In genomic region chr17:50560931-50561750, GRCh38 we compare ENCODE assay signal across 11 cellular contexts. TPM values are rescaled to one million over a fixed set of nuclear protein-coding genes. Genes with fewer than 3 reads are reported as not detected.
DNase-seq lines count a peak whose midpoint lies in the region; ATAC-seq and TF ChIP-seq lines count a peak whose summit lies in the region.
"Had no signal": no experiment of that assay in that cellular context is flagged by ENCODE, and none has a peak within 500 bp of the region (broad histone marks: within the 10 kb centered on the region; RNA-seq: fewer than 3 reads in every experiment).

No MANE protein-coding gene starts in this region.

- H3K79me1 ChIP-seq in IMR-90 (ENCODE audit: low read depth in 1 of 2, low read length in 2 of 2) = no peaks in the 10 kb centered on the region

- TF ChIP-seq CTCF in IMR-90 (conservative IDR thresholded peaks at IDR 0.05; ENCODE audit: low read depth, low read length) (no peak), HFFc6 (IDR thresholded peaks at IDR 0.05) (no peak)

- H4K8ac ChIP-seq in IMR-90 (ENCODE audit: low read depth in 2 of 2, low read length in 2 of 2) = no peak overlapping the region

- H3K56ac ChIP-seq in IMR-90 (ENCODE audit: extremely low read depth, insufficient read depth, low read length) = no peak overlapping the region

- H3K4ac ChIP-seq in IMR-90 (ENCODE audit: low read depth, low read length) = no peak overlapping the region

- peak overlapping the region; percentile 38; the same call in 1 of the 2 replicates for H3K4me2 ChIP-seq in IMR-90 (ENCODE audit: low read depth, low read length)

- H3K9me1 ChIP-seq in IMR-90 (ENCODE audit: insufficient read depth, low read length) = 0 out of 2 replicates have a peak, but pooled peaks cover 5% of the 10 kb centered on the region

- POLR2A ChIA-PET in IMR-90 (lab: Charles Lee; ENCODE audit: unreplicated experiment) = no interaction called here

- dilution Hi-C loops in IMR-90 (cut with HindIII; ENCODE audit: low sequenced_read_pairs, unreplicated experiment) = no loop called here

- peaks cover 3% of the 10 kb centered on the region; the same call in 1 of the 2 replicates for H4K20me1 ChIP-seq in IMR-90 (ENCODE audit: insufficient read depth, low read length)

- H2AFZ ChIP-seq in IMR-90 (replicated peaks; ENCODE audit: low read length, poor library complexity) = no peak overlapping the region

- H3K4me1 Mint-ChIP-seq in HFFc6 (ENCODE audit: low read depth) = peaks cover 30% of the 10 kb centered on the region

- peaks cover 74% of the 10 kb centered on the region for H3K27me3 ChIP-seq in IMR-90 (ENCODE audit: control insufficient read depth, insufficient read depth, low read length)

- peaks cover 9% of the 10 kb centered on the region; the same call in 1 of the 2 replicates for H3K4me1 ChIP-seq in IMR-90 (ENCODE audit: control insufficient read depth, insufficient read depth, low read length)

- CTCF ChIA-PET in IMR-90 (lab: Yijun Ruan, JAX) = interaction anchor here (1.0 to 2.0 kb wide), 3 partner anchors 11 to 82 kb away, joined by 3 to 6 read pairs (median 6); no protein-coding TSS in a partner anchor

- no peak overlapping the region for H3K23ac ChIP-seq in IMR-90 (ENCODE audit: low read depth, low read length)

- H3K4me3 ChIP-seq in IMR-90 (ENCODE audit: insufficient read depth, low read depth, low read length) = peak overlapping the region; percentile 19
- H3K4me3 ChIP-seq in skeletal muscle cell (ENCODE audit: low read depth, low read length) = peak overlapping the region; percentile 52

- H4K91ac ChIP-seq in IMR-90 (ENCODE audit: insufficient read depth, low read depth, low read length) = no peak overlapping the region

- no peak overlapping the region for H2BK20ac ChIP-seq in IMR-90 (ENCODE audit: low read depth, low read length)

- H2BK5ac ChIP-seq in IMR-90 (ENCODE audit: low read depth, low read length, poor library complexity, severe bottlenecking) = no peak overlapping the region

- H2BK15ac ChIP-seq in IMR-90 (ENCODE audit: low read depth, low read length) = no peak overlapping the region

- TF ChIP-seq POLR2A in IMR-90 (IDR thresholded peaks at IDR 0.05; ENCODE audit: low read depth, low read length) = no peak

- BruUV-seq in IMR-90 (replicated peaks; lab: Mats Ljungman, UMichigan) = no TSS peak

- no peak overlapping the region for H2AK9ac ChIP-seq in IMR-90 (replicated peaks; ENCODE audit: low read depth, low read length, poor library complexity)

- H3K36me3 ChIP-seq in IMR-90 (ENCODE audit: control insufficient read depth, insufficient read depth, low read length) = no peaks in the 10 kb centered on the region

- no peaks in the 10 kb centered on the region for H3K36me3 Mint-ChIP-seq in HFFc6 (ENCODE audit: low read depth)

- H3K9ac ChIP-seq in IMR-90 (ENCODE audit: low read depth, low read length) = no peak overlapping the region

- no peak overlapping the region for H2AK5ac ChIP-seq in IMR-90 (ENCODE audit: low read depth, low read length)

- intact Hi-C loops in IMR-90 (cut with micrococcal nuclease) = no loop called here

- peaks cover 33% of the 10 kb centered on the region for H3K27me3 Mint-ChIP-seq in HFFc6 (ENCODE audit: insufficient read depth)

- no peak for ATAC-seq in IMR-90 (ENCODE audit: low read depth)
- ATAC-seq in GM18867 (IDR thresholded peaks at IDR 0.05; ENCODE audit: unreplicated experiment) = no peak
- ATAC-seq in GM18511 (IDR thresholded peaks at IDR 0.05; ENCODE audit: unreplicated experiment) = no peak

- H2BK120ac ChIP-seq in IMR-90 (ENCODE audit: low read depth, low read length) = no peak overlapping the region

- in situ Hi-C loops in IMR-90 (cut with MboI; ENCODE audit: low sequenced_read_pairs) = no loop called here

- no peak overlapping the region for H3K14ac ChIP-seq in IMR-90 (replicated peaks; ENCODE audit: low read depth, low read length)

- no peak overlapping the region for H3K27ac ChIP-seq in IMR-90 (ENCODE audit: insufficient read depth, low read length)

- H3K4me3 Mint-ChIP-seq in HFFc6 = no peak overlapping the region

- no peaks in the 10 kb centered on the region for H3K9me3 ChIP-seq in IMR-90 (ENCODE audit: control insufficient read depth, insufficient read depth, low read length)

- DNase-seq in DMS53 (lab: John Stamatoyannopoulos, UW) (peak; percentile 63), DMS53 treated with DMSO at 0.1 percent for 48 hours (lab: John Stamatoyannopoulos, UW; ENCODE audit: unreplicated experiment) (no peak), IMR-90 (no peak), skeletal muscle cell (ENCODE audit: low read depth) (no peak), HFFc6 (no peak)
- DNase-seq in effector CD4-positive, alpha-beta T cell = peak; percentile 12

- H4K5ac ChIP-seq in IMR-90 (ENCODE audit: low read depth, low read length) = no peak overlapping the region

- no peaks in the 10 kb centered on the region for H3K9me3 Mint-ChIP-seq in HFFc6
- H3K9me3 Mint-ChIP-seq: activated T-helper 17 cell treated with anti-CD3 and anti-CD28 coated beads, Interleukin-2, amount 50 U/mL, for 72 hours; IgD-negative memory B cell had no signal

- no peak overlapping the region for H3K18ac ChIP-seq in IMR-90 (ENCODE audit: low read depth, low read length)

- no peak overlapping the region for H3K27ac Mint-ChIP-seq in HFFc6
- H3K27ac Mint-ChIP-seq: activated T-helper 17 cell treated with anti-CD3 and anti-CD28 coated beads, Interleukin-2, amount 50 U/mL, for 72 hours had no signal

- no peak for TF ChIP-seq RAD21 in IMR-90 (IDR thresholded peaks at IDR 0.05; ENCODE audit: low read length)

- 2% methylated on average over 19 of the region's 89 CpGs; no CpG with 5 or more reads in 1 of the 2 experiments for WGBS in IMR-90 (ENCODE audit: extremely low coverage in 2 of 2, insufficient read length in 1 of 2), 2 experiments

TF ChIP-seq in IMR-90, 13 proteins besides CTCF, POLR2A, EP300 and RAD21:
- TF ChIP-seq MAFK (IDR thresholded peaks at IDR 0.05; ENCODE audit: low read depth, low read length) (no peak), ELK1 (IDR thresholded peaks at IDR 0.05; ENCODE audit: borderline replicate concordance, low read depth, low read length) (no peak), NFE2L2 (IDR thresholded peaks at IDR 0.05; ENCODE audit: low read depth, low read length) (no peak), USF2 (IDR thresholded peaks at IDR 0.05; ENCODE audit: low read depth, low read length) (no peak), MAZ (IDR thresholded peaks at IDR 0.05; ENCODE audit: borderline replicate concordance, low read depth, low read length) (peak; percentile 10; the same call in 1 of the 2 replicates), CEBPB (IDR thresholded peaks at IDR 0.05; ENCODE audit: low read depth, low read length) (no peak)
TF ChIP-seq in IMR-90: peak in this region for 1.

RNA-seq across cellular contexts. Expression of gene CACNA1G, which starts 0.6 kb away (rescaled TPM):
- under 0.01 TPM in 1 of 2 replicates, not detected in the other for total RNA-seq in IMR-90 (2012; rRNA removed)
- polyA plus RNA-seq in IMR-90 (2012; rRNA removed) = 0.03 TPM in 2 replicates
- 0.08 TPM in 1 of 2 replicates, not detected in the other for polyA plus RNA-seq in IMR-90 (2012; cell fraction: cytosol; rRNA removed)
- 0.08 and 0.10 TPM in 2 replicates for polyA plus RNA-seq in IMR-90 (2012; cell fraction: nucleus; rRNA removed; ENCODE audit: low replicate concordance)
- total RNA-seq in HFFc6 (2021; fragmentation: NEBNext Ultra II Directional; extraction: Animal tissue kit (Norgen Biotek cat#: 25700)) = under 1 TPM in 5 of 6 experiments, not detected in 1; 0.03 to 0.19 (median 0.05) TPM
- polyA plus RNA-seq: IgD-negative memory B cell had no signal

RNA-seq across cellular contexts. Expression of gene SPATA20, which starts 14.2 kb away (rescaled TPM):
- 15.6 and 17.0 TPM in 2 replicates for total RNA-seq in IMR-90 (2012; rRNA removed)
- 31.9 and 35.0 TPM in 2 replicates for polyA plus RNA-seq in IMR-90 (2012; rRNA removed)
- polyA plus RNA-seq in IMR-90 (2012; cell fraction: cytosol; rRNA removed) = 22.4 and 29.6 TPM in 2 replicates
- 207 and 453 TPM in 2 replicates for polyA plus RNA-seq in IMR-90 (2012; cell fraction: nucleus; rRNA removed; ENCODE audit: low replicate concordance)
- 10 to 100 TPM; 53.4 to 71.2 (median 62.6) TPM for total RNA-seq in HFFc6 (2021; fragmentation: NEBNext Ultra II Directional; extraction: Animal tissue kit (Norgen Biotek cat#: 25700))

RNA-seq across cellular contexts. Expression of gene EPN3, which starts 28.6 kb away (rescaled TPM):
- total RNA-seq in IMR-90 (2012; rRNA removed) = not detected in 2 replicates
- polyA plus RNA-seq in IMR-90 (2012; rRNA removed) = 0.09 TPM in 1 of 2 replicates, not detected in the other
- polyA plus RNA-seq in IMR-90 (2012; cell fraction: cytosol; rRNA removed) = 0.07 TPM in 1 of 2 replicates, not detected in the other
- polyA plus RNA-seq in IMR-90 (2012; cell fraction: nucleus; rRNA removed; ENCODE audit: low replicate concordance) = 0.07 TPM in 1 of 2 replicates, not detected in the other
- total RNA-seq in HFFc6 (2021; fragmentation: NEBNext Ultra II Directional; extraction: Animal tissue kit (Norgen Biotek cat#: 25700)) = under 1 TPM in 1 of 6 experiments, not detected in 5; 0.05 TPM
- total RNA-seq: A172; activated T-helper 17 cell treated with anti-CD3 and anti-CD28 coated beads, Interleukin-2, amount 50 U/mL, for 72 hours had no signal
- polyA plus RNA-seq: IgD-negative memory B cell had no signal

RNA-seq across cellular contexts. Expression of gene MYCBPAP, which starts 52.9 kb away (rescaled TPM):
- under 0.01 and 0.18 TPM in 2 replicates for total RNA-seq in IMR-90 (2012; rRNA removed)
- polyA plus RNA-seq in IMR-90 (2012; rRNA removed) = 0.17 and 0.30 TPM in 2 replicates
- polyA plus RNA-seq in IMR-90 (2012; cell fraction: cytosol; rRNA removed) = 0.07 and 0.42 TPM in 2 replicates
- 0.82 and 2.1 TPM in 2 replicates for polyA plus RNA-seq in IMR-90 (2012; cell fraction: nucleus; rRNA removed; ENCODE audit: low replicate concordance)
- under 1 TPM; 0.12 to 0.76 (median 0.28) TPM for total RNA-seq in HFFc6 (2021; fragmentation: NEBNext Ultra II Directional; extraction: Animal tissue kit (Norgen Biotek cat#: 25700))
- total RNA-seq: A172 had no signal

Comparison
In these comparisons a context has a peak if more than half of its experiments do, and no peak if none do; other contexts are left out.
1. DNase-seq: peak in DMS53 (single experiment) and effector CD4-positive, alpha-beta T cell (single experiment); none in DMS53 treated with DMSO at 0.1 percent for 48 hours (single experiment), IMR-90 (single experiment), skeletal muscle cell (single experiment) and HFFc6 (single experiment).